In genomic region chr1:222031286-222031685, GRCh38 we compare ENCODE assay signal across 32 cellular contexts.
"Had no signal": no experiment of that assay in that cellular context is flagged by ENCODE, and none has a peak within 500 bp of the region (broad histone marks: within the 10 kb centered on the region; RNA-seq: fewer than 3 reads in every experiment).

No MANE protein-coding gene starts in this region.

- H3K4me1 ChIP-seq: pancreas, prostate gland, spleen, suprapubic skin, testis, tibial artery, transverse colon, upper lobe of right lung, uterus had no signal

- H3K36me3 ChIP-seq: neutrophil, pancreas, prostate gland, right atrium auricular region, right lobe of liver, sigmoid colon, spleen, suprapubic skin, tibial artery, transverse colon, upper lobe of right lung, uterus had no signal

- DNase-seq: naive thymus-derived CD4-positive, alpha-beta T cell; natural killer cell; nucleus accumbens; pancreas; retina; right lobe of liver; sigmoid colon; spleen; stimulated activated CD4-positive, alpha-beta T cell treated with anti-CD3 and anti-CD28 coated beads, Interleukin-12 subunit alpha, Interleukin-12 subunit beta, amount 100 ng/mL, for 4 hours; stimulated activated CD4-positive, alpha-beta T cell treated with anti-CD3 and anti-CD28 coated beads, Interleukin-1b, Interleukin-23, amount 100 ng/mL, for 48 hours; stimulated activated CD4-positive, alpha-beta T cell treated with anti-CD3 and anti-CD28 coated beads, Interleukin-4, amount 100 ng/mL, for 1 hour; stimulated activated CD4-positive, alpha-beta T cell treated with anti-CD3 and anti-CD28 coated beads, Interleukin-4, amount 100 ng/mL, for 4 hours; stimulated activated CD8-positive, alpha-beta memory T cell treated with anti-CD3 and anti-CD28 coated beads, Interleukin-4, amount 100 ng/mL, for 48 hours; stimulated activated naive CD4-positive, alpha-beta T cell; stimulated activated naive CD8-positive, alpha-beta T cell treated with anti-CD3 and anti-CD28 coated beads, Interleukin-15, amount 100 ng/mL, for 72 hours; stimulated activated naive CD8-positive, alpha-beta T cell treated with anti-CD3 and anti-CD28 coated beads, Interleukin-15, Interleukin-2, amounts not matched to agents 100 U/mL and 50 U/mL, for 24 hours; substantia nigra; testis; tibial artery; transverse colon; upper lobe of right lung; uterus had no signal

- H3K9me3 Mint-ChIP-seq: naive thymus-derived CD4-positive, alpha-beta T cell; natural killer cell; neural crest cell; stimulated activated memory B cell treated with anti-CD40 and anti-IgM and Interleukin-4, amounts not matched to agents 10 μg/mL and 1 μg/mL and 100 μg/mL, for 72 hours; stimulated activated naive CD8-positive, alpha-beta T cell treated with anti-CD3 and anti-CD28 coated beads, Interleukin-15, amount 100 ng/mL, for 72 hours; type B pancreatic cell had no signal

- H3K9me3 ChIP-seq: neutrophil, pancreas, prostate gland, right atrium auricular region, right lobe of liver, sigmoid colon, suprapubic skin, testis, tibial artery, transverse colon, upper lobe of right lung, uterus had no signal

- H3K27ac ChIP-seq: neutrophil, pancreas, prostate gland, right atrium auricular region, right lobe of liver, sigmoid colon, skin epidermis, spleen, suprapubic skin, testis, tibial artery, transverse colon, upper lobe of right lung, uterus had no signal

- H3K4me2 ChIP-seq: smooth muscle cell had no signal

- H3K4me3 ChIP-seq: pancreas, prostate gland, right atrium auricular region, right lobe of liver, sigmoid colon, skin epidermis, smooth muscle cell, spleen, suprapubic skin, testis, tibial artery, transverse colon, upper lobe of right lung, uterus had no signal

- H3K36me3 Mint-ChIP-seq: naive thymus-derived CD4-positive, alpha-beta T cell; natural killer cell; stimulated activated memory B cell treated with anti-CD40 and anti-IgM and Interleukin-4, amounts not matched to agents 10 μg/mL and 1 μg/mL and 100 μg/mL, for 72 hours; type B pancreatic cell had no signal

- H3K27me3 ChIP-seq: neutrophil, pancreas, right atrium auricular region, right lobe of liver, sigmoid colon, spleen, suprapubic skin, testis, tibial artery, transverse colon, upper lobe of right lung, uterus had no signal

- H3K4me3 Mint-ChIP-seq: naive thymus-derived CD4-positive, alpha-beta T cell; natural killer cell; nephron; neural crest cell; stimulated activated memory B cell treated with anti-CD40 and anti-IgM and Interleukin-4, amounts not matched to agents 10 μg/mL and 1 μg/mL and 100 μg/mL, for 72 hours; stimulated activated naive CD8-positive, alpha-beta T cell treated with anti-CD3 and anti-CD28 coated beads, Interleukin-15, amount 100 ng/mL, for 72 hours; type B pancreatic cell had no signal

- H3K4me1 Mint-ChIP-seq: naive thymus-derived CD4-positive, alpha-beta T cell; natural killer cell; neural crest cell; stimulated activated memory B cell treated with anti-CD40 and anti-IgM and Interleukin-4, amounts not matched to agents 10 μg/mL and 1 μg/mL and 100 μg/mL, for 72 hours; stimulated activated naive CD8-positive, alpha-beta T cell treated with anti-CD3 and anti-CD28 coated beads, Interleukin-15, amount 100 ng/mL, for 72 hours had no signal

- H3K27ac Mint-ChIP-seq: naive thymus-derived CD4-positive, alpha-beta T cell; natural killer cell; stimulated activated memory B cell treated with anti-CD40 and anti-IgM and Interleukin-4, amounts not matched to agents 10 μg/mL and 1 μg/mL and 100 μg/mL, for 72 hours; stimulated activated naive CD8-positive, alpha-beta T cell treated with anti-CD3 and anti-CD28 coated beads, Interleukin-15, amount 100 ng/mL, for 72 hours; type B pancreatic cell had no signal
